ENCODE assay signal across 17 cellular contexts in genomic region chr17:47996201-47996600, GRCh38. TPM values are rescaled to one million over a fixed set of nuclear protein-coding genes. Genes with fewer than 3 reads are reported as not detected.
"Had no signal": no experiment of that assay in that cellular context is flagged by ENCODE, and none has a peak within 500 bp of the region (broad histone marks: within the 10 kb centered on the region; RNA-seq: fewer than 3 reads in every experiment).

No MANE protein-coding gene starts in this region.

- H3K9me3 Mint-ChIP-seq: activated naive CD4-positive, alpha-beta T cell treated with anti-CD3 and anti-CD28 coated beads for 36 hours; type B pancreatic cell had no signal

- H3K4me3 ChIP-seq: esophagus squamous epithelium, lower lobe of right lung had no signal

- H3K9me3 ChIP-seq: esophagus squamous epithelium, lower lobe of right lung had no signal

- DNase-seq: activated CD4-positive, alpha-beta T cell treated with anti-CD3 and anti-CD28 coated beads, Interleukin-2, amount 50 U/mL, for 1 hour; activated CD4-positive, CD25-positive, alpha-beta regulatory T cell; activated naive CD4-positive, alpha-beta T cell treated with anti-CD3 and anti-CD28 coated beads for 36 hours; activated T-cell treated with anti-CD3 and anti-CD28 coated beads for 4 hours; effector CD4-positive, alpha-beta T cell; esophagus squamous epithelium; kidney glomerular epithelial cell; small intestine; stimulated activated CD4-positive, alpha-beta T cell treated with anti-CD3 and anti-CD28 coated beads, Interleukin-4, amount 100 ng/mL, for 24 hours; stimulated activated naive CD4-positive, alpha-beta T cell; SW 1271 had no signal

- H3K36me3 ChIP-seq: esophagus squamous epithelium, lower lobe of right lung had no signal

- H3K27ac ChIP-seq: esophagus squamous epithelium, lower lobe of right lung had no signal

- H3K27ac Mint-ChIP-seq: activated naive CD4-positive, alpha-beta T cell treated with anti-CD3 and anti-CD28 coated beads for 36 hours; type B pancreatic cell had no signal

- H3K36me3 Mint-ChIP-seq: type B pancreatic cell had no signal

- H3K4me3 Mint-ChIP-seq: activated naive CD4-positive, alpha-beta T cell treated with anti-CD3 and anti-CD28 coated beads for 36 hours; type B pancreatic cell had no signal

- ATAC-seq: lower lobe of right lung had no signal

RNA-seq across cellular contexts. Expression of gene PRR15L, which starts 38.5 kb away (rescaled TPM):
- total RNA-seq: activated naive CD4-positive, alpha-beta T cell treated with anti-CD3 and anti-CD28 coated beads for 36 hours; astrocyte; endothelial cell of umbilical vein; fibroblast of villous mesenchyme; T-helper 2 cell treated with Interferon-gamma antibody and Interleukin-4, amounts not matched to agents 100 ng/mL and 5 ng/mL, for 36 hours had no signal
- polyA plus RNA-seq: endothelial cell of umbilical vein had no signal
